In genomic region chr20:42740191-42740870, GRCh38 we compare ENCODE assay signal across 14 cellular contexts.
"Had no signal": no experiment of that assay in that cellular context is flagged by ENCODE, and none has a peak within 500 bp of the region (broad histone marks: within the 10 kb centered on the region; RNA-seq: fewer than 3 reads in every experiment).

No MANE protein-coding gene starts in this region.

- H3K4me1 ChIP-seq: body of pancreas, pancreas, transverse colon, vagina had no signal

- H3K36me3 ChIP-seq: pancreas, transverse colon, vagina had no signal

- FAIRE-seq: pancreas, TTC549 had no signal

- H3K27ac ChIP-seq: body of pancreas, coronary artery, pancreas, transverse colon, vagina had no signal

- H3K9me3 ChIP-seq: pancreas, transverse colon, vagina had no signal

- ATAC-seq: activated CD8-positive, alpha-beta memory T cell treated with anti-CD3 and anti-CD28 coated beads, Interleukin-2, amount 10 ng/mL, durations not matched to agents 7 days and 5 days; body of pancreas; natural killer cell; pancreas; stimulated activated naive CD8-positive, alpha-beta T cell treated with anti-CD3 and anti-CD28 coated beads, Interleukin-15, Interleukin-2, amounts not matched to agents 100 U/mL and 50 U/mL, for 24 hours had no signal

- DNase-seq: activated CD4-positive, alpha-beta memory T cell treated with anti-CD3 and anti-CD28 coated beads for 36 hours; activated CD8-positive, alpha-beta memory T cell treated with anti-CD3 and anti-CD28 coated beads, Interleukin-2, amount 10 ng/mL, durations not matched to agents 7 days and 5 days; body of pancreas; central memory CD4-positive, alpha-beta T cell; foreskin melanocyte; kidney glomerular epithelial cell; natural killer cell; pancreas; stimulated activated CD4-positive, alpha-beta T cell treated with anti-CD3 and anti-CD28 coated beads, Interleukin-2, amount 100 ng/mL, for 24 hours; stimulated activated naive CD8-positive, alpha-beta T cell treated with anti-CD3 and anti-CD28 coated beads, Interleukin-15, Interleukin-2, amounts not matched to agents 100 U/mL and 50 U/mL, for 24 hours; transverse colon had no signal

- H3K4me3 ChIP-seq: body of pancreas, coronary artery, pancreas, transverse colon, vagina had no signal

- H3K27me3 ChIP-seq: body of pancreas, pancreas, transverse colon, vagina had no signal
